Comparison of ENCODE assay signal across 9 cellular contexts in the genomic region with DNA sequence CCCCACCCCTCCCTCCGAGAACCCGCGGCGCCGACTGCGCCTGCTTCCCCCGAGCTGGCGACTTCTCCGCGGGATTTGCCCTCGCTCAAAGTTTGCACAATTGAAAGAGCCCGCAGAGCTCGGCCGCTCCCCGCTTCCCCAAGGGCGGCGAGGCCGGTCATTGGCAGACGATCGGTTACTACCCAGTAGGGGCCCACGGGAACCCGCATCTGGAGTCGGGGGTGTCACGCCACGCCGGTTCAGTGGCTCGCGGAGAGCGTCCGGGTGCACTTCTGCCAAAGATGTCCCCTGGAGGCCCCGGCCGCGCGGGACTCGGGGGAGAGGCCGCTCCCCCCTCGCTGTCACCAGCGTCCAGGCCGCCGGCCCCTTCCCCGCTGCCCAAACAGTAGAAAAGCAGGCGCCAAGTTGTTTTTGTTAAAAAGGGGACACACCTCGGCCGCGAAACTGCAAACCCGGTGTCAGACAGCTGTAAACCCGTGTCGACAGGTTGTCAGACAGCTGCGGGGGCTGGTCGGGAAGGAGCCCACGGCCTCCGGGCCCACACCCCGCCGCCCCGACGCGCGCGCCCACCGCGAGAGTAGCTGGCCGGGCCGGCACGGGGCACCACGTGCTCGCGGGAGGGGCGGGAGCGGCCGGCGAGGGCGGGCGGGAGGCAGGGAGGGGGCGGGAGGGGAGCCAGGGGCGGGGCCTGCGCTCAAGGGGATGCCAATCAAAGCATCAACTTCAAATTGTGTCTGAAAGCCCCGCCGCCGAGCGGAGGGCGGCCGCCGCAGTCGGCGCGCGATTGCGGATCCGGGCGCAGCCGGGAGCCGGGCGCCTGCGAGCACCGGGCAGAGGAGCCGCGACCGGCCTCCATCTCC. TPM values are rescaled to one million over a fixed set of nuclear protein-coding genes. Genes with fewer than 3 reads are reported as not detected.
DNase-seq lines count a peak whose midpoint lies in the region; ATAC-seq lines count a peak whose summit lies in the region.
"Had no signal": no experiment of that assay in that cellular context is flagged by ENCODE, and none has a peak within 500 bp of the region (broad histone marks: within the 10 kb centered on the region; RNA-seq: fewer than 3 reads in every experiment).

A gene (plus strand): TSS at position 731 of the 860 bp plus-strand sequence. CDS start 274 bp downstream, outside the sequence.

- H2AK5ac ChIP-seq in neuronal stem cell (ENCODE audit: low read depth, low read length), result no peak within 1 kb of the TSS

- peaks cover 5 to 26% of the 10 kb centered on the region in 2 donors for H3K9me3 ChIP-seq in neuronal stem cell (replicated peaks in 1 of 2; ENCODE audit: control insufficient read depth in 2 of 2, insufficient read depth in 1 of 2, low read depth in 1 of 2, low read length in 2 of 2)

- peaks cover 34 to 96% (median 52%) of the 10 kb centered on the region in 3 experiments for H3K27me3 ChIP-seq in neuronal stem cell (ENCODE audit: control insufficient read depth in 3 of 3, insufficient read depth in 3 of 3, low read depth in 1 of 3, low read length in 3 of 3)

- no peak within 1 kb of the TSS for H3K23ac ChIP-seq in neuronal stem cell (ENCODE audit: low read depth, low read length, poor library complexity)

- peak within 1 kb of the TSS; percentile 88 for H3K9ac ChIP-seq in neuronal stem cell (ENCODE audit: low read depth, low read length, poor library complexity)

- DNase-seq in DMS114 treated with DMSO at 0.1 percent for 48 hours (lab: John Stamatoyannopoulos, UW; ENCODE audit: unreplicated experiment) (peak; percentile 38), NCI-H526 (lab: John Stamatoyannopoulos, UW) (peak; percentile 56 to 91), fibroblast of the conjunctiva (ENCODE audit: low read depth) (peak; percentile 34), neuronal stem cell (ENCODE audit: low spot score) (no peak), SIG-M5 treated with dmso at 0.1 percent for 504 hours (lab: John Stamatoyannopoulos, UW; ENCODE audit: unreplicated experiment) (no peak), DMS153 (lab: John Stamatoyannopoulos, UW) (no peak)
- DNase-seq: naive thymus-derived CD4-positive, alpha-beta T cell had no signal

- H3K4ac ChIP-seq in neuronal stem cell (ENCODE audit: low read length), result no peak within 1 kb of the TSS

- peak within 1 kb of the TSS; percentile 93 for H3K4me2 ChIP-seq in neuronal stem cell (ENCODE audit: insufficient read depth, low read length, poor library complexity, severe bottlenecking)

- ATAC-seq in GM18858 (IDR thresholded peaks at IDR 0.05; ENCODE audit: unreplicated experiment) (no peak), GM18502 (IDR thresholded peaks at IDR 0.05; ENCODE audit: poor library complexity, unreplicated experiment) (no peak)
- ATAC-seq: naive thymus-derived CD4-positive, alpha-beta T cell had no signal

- H3K79me1 ChIP-seq in neuronal stem cell (ENCODE audit: low read depth, low read length), result peaks cover 5% of the 10 kb centered on the region

- H2AFZ ChIP-seq in neuronal stem cell (ENCODE audit: low read length), result peak within 1 kb of the TSS; percentile 97

- peak within 1 kb of the TSS; percentile 71 for H2BK15ac ChIP-seq in neuronal stem cell (ENCODE audit: low read length)

- H4K91ac ChIP-seq in neuronal stem cell (ENCODE audit: low read depth, low read length, poor library complexity), result no peak within 1 kb of the TSS

- H3K14ac ChIP-seq in neuronal stem cell (ENCODE audit: low read length), result no peak within 1 kb of the TSS

- H2BK120ac ChIP-seq in neuronal stem cell (ENCODE audit: low read depth, low read length), result peak within 1 kb of the TSS; percentile 87

- H3K4me1 ChIP-seq in neuronal stem cell (ENCODE audit: control insufficient read depth in 2 of 2, insufficient read depth in 1 of 2, low read depth in 1 of 2, low read length in 2 of 2), result peaks cover 3 to 24% of the 10 kb centered on the region in 2 donors

- H3K27ac ChIP-seq in neuronal stem cell (replicated peaks; ENCODE audit: low read length), result no peak within 1 kb of the TSS

- H3K18ac ChIP-seq in neuronal stem cell (ENCODE audit: low read length), result peak within 1 kb of the TSS; percentile 90

- H3K4me3 ChIP-seq in neuronal stem cell (ENCODE audit: low read length in 2 of 2), result peak within 1 kb of the TSS; percentile 62 to 79

- H2BK5ac ChIP-seq in neuronal stem cell (ENCODE audit: low read length), result no peak within 1 kb of the TSS

- peak within 1 kb of the TSS; percentile 94 for H2BK12ac ChIP-seq in neuronal stem cell (ENCODE audit: low read length)

- H4K8ac ChIP-seq in neuronal stem cell (ENCODE audit: low read depth, low read length), result peak within 1 kb of the TSS; percentile 43

- WGBS in neuronal stem cell (ENCODE audit: extremely low coverage in 2 of 2, insufficient read length in 2 of 2, insufficient replicate concordance in 1 of 2), 2 donors, result no CpG with 5 or more reads among the region's 98 CpGs

- H3K36me3 ChIP-seq in neuronal stem cell (replicated peaks in 1 of 2; ENCODE audit: control insufficient read depth in 2 of 2, insufficient read depth in 2 of 2, low read length in 2 of 2), result peaks cover 0 to 15% of the 10 kb centered on the region in 2 donors

RNA-seq across cellular contexts. Expression of the gene that starts here (rescaled TPM):
- 2.6 TPM for polyA plus RNA-seq in neuronal stem cell (2013, experiment 1 of 2)
- 2.3 TPM for polyA plus RNA-seq in neuronal stem cell (2013, experiment 2 of 2)
- polyA plus RNA-seq: naive thymus-derived CD4-positive, alpha-beta T cell had no signal

Comparison
In these comparisons a context has a peak if more than half of its experiments do, and no peak if none do; other contexts are left out.
1. DNase-seq: peak in DMS114 treated with DMSO at 0.1 percent for 48 hours (single experiment), NCI-H526 (2 of 2) and fibroblast of the conjunctiva (single experiment); none in neuronal stem cell (single experiment), SIG-M5 treated with dmso at 0.1 percent for 504 hours (single experiment) and DMS153 (single experiment).